Comparison of ENCODE assay signal across 2 cellular contexts in the genomic region with DNA sequence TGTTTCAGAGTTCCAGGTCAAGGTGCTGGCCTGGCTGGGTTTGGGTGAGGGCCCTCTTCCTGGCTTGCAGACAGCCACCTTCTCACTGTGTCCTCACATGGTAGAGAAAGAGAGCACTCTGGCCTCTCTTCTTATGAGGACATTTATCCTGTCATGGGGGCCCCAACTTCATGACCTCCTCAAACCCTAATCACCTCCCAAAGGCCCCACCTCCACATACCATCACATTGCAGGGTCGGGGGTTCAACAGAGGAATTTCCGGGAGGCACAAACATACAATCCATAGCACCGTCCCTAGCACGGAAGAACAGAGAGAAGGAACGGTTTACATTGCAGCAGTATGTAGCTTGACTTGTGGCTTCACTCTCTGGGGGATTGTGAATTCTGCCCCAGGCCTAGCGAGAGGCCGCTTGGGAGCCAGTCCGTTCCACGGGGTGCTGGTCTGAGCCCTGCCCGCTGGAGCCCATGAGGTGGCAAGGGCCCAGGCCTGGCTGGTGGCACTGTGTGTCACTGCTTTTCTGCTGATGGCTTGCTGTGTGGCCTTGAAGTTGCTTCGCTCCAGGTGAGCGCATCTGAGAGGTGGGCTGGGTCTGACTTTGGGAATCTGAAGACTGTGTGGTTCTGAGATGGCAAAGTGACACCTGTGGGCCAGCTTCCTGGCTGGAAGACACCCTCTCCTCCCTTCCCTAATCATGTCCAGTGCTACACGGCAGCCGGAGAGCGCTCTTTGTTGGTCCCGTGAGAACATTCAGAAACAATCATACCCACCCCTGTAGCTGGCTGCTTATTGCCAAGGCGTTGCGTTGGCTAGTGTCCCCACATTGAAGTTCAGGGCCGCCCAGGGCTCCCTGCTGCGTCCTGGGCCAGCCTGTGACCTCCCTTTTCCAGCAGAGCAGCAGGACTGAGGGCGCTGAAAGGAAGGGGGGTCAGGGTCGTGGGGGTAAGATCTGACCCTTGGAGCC.
A peak's percentile ranks its signal among the peaks of the same experiment; 100 is the strongest.
TF ChIP-seq lines count a peak whose summit lies in the region.

No MANE protein-coding gene starts in this region.

TF ChIP-seq in GM23338, 12 proteins besides CTCF, POLR2A, EP300 and RAD21 (continued from another document):
- TF ChIP-seq NANOG (IDR thresholded peaks at IDR 0.05; ENCODE audit: borderline replicate concordance) (no peak), STAT1 (IDR thresholded peaks at IDR 0.05; ENCODE audit: unreplicated experiment) (no peak), CREB1 (CRISPR knock-in tag; IDR thresholded peaks at IDR 0.05; ENCODE audit: low read depth) (no peak), JUNB (IDR thresholded peaks at IDR 0.05; ENCODE audit: unreplicated experiment) (no peak), POLR2AphosphoS5 (IDR thresholded peaks at IDR 0.05; ENCODE audit: low read depth) (no peak), EZH2 (IDR thresholded peaks at IDR 0.05; ENCODE audit: low read depth, unreplicated experiment) (no peak)
- TF ChIP-seq, protein P1, sequence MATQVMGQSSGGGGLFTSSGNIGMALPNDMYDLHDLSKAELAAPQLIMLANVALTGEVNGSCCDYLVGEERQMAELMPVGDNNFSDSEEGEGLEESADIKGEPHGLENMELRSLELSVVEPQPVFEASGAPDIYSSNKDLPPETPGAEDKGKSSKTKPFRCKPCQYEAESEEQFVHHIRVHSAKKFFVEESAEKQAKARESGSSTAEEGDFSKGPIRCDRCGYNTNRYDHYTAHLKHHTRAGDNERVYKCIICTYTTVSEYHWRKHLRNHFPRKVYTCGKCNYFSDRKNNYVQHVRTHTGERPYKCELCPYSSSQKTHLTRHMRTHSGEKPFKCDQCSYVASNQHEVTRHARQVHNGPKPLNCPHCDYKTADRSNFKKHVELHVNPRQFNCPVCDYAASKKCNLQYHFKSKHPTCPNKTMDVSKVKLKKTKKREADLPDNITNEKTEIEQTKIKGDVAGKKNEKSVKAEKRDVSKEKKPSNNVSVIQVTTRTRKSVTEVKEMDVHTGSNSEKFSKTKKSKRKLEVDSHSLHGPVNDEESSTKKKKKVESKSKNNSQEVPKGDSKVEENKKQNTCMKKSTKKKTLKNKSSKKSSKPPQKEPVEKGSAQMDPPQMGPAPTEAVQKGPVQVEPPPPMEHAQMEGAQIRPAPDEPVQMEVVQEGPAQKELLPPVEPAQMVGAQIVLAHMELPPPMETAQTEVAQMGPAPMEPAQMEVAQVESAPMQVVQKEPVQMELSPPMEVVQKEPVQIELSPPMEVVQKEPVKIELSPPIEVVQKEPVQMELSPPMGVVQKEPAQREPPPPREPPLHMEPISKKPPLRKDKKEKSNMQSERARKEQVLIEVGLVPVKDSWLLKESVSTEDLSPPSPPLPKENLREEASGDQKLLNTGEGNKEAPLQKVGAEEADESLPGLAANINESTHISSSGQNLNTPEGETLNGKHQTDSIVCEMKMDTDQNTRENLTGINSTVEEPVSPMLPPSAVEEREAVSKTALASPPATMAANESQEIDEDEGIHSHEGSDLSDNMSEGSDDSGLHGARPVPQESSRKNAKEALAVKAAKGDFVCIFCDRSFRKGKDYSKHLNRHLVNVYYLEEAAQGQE (IDR thresholded peaks at IDR 0.05; ENCODE audit: unreplicated experiment) = no peak
- TF ChIP-seq, protein P2, sequence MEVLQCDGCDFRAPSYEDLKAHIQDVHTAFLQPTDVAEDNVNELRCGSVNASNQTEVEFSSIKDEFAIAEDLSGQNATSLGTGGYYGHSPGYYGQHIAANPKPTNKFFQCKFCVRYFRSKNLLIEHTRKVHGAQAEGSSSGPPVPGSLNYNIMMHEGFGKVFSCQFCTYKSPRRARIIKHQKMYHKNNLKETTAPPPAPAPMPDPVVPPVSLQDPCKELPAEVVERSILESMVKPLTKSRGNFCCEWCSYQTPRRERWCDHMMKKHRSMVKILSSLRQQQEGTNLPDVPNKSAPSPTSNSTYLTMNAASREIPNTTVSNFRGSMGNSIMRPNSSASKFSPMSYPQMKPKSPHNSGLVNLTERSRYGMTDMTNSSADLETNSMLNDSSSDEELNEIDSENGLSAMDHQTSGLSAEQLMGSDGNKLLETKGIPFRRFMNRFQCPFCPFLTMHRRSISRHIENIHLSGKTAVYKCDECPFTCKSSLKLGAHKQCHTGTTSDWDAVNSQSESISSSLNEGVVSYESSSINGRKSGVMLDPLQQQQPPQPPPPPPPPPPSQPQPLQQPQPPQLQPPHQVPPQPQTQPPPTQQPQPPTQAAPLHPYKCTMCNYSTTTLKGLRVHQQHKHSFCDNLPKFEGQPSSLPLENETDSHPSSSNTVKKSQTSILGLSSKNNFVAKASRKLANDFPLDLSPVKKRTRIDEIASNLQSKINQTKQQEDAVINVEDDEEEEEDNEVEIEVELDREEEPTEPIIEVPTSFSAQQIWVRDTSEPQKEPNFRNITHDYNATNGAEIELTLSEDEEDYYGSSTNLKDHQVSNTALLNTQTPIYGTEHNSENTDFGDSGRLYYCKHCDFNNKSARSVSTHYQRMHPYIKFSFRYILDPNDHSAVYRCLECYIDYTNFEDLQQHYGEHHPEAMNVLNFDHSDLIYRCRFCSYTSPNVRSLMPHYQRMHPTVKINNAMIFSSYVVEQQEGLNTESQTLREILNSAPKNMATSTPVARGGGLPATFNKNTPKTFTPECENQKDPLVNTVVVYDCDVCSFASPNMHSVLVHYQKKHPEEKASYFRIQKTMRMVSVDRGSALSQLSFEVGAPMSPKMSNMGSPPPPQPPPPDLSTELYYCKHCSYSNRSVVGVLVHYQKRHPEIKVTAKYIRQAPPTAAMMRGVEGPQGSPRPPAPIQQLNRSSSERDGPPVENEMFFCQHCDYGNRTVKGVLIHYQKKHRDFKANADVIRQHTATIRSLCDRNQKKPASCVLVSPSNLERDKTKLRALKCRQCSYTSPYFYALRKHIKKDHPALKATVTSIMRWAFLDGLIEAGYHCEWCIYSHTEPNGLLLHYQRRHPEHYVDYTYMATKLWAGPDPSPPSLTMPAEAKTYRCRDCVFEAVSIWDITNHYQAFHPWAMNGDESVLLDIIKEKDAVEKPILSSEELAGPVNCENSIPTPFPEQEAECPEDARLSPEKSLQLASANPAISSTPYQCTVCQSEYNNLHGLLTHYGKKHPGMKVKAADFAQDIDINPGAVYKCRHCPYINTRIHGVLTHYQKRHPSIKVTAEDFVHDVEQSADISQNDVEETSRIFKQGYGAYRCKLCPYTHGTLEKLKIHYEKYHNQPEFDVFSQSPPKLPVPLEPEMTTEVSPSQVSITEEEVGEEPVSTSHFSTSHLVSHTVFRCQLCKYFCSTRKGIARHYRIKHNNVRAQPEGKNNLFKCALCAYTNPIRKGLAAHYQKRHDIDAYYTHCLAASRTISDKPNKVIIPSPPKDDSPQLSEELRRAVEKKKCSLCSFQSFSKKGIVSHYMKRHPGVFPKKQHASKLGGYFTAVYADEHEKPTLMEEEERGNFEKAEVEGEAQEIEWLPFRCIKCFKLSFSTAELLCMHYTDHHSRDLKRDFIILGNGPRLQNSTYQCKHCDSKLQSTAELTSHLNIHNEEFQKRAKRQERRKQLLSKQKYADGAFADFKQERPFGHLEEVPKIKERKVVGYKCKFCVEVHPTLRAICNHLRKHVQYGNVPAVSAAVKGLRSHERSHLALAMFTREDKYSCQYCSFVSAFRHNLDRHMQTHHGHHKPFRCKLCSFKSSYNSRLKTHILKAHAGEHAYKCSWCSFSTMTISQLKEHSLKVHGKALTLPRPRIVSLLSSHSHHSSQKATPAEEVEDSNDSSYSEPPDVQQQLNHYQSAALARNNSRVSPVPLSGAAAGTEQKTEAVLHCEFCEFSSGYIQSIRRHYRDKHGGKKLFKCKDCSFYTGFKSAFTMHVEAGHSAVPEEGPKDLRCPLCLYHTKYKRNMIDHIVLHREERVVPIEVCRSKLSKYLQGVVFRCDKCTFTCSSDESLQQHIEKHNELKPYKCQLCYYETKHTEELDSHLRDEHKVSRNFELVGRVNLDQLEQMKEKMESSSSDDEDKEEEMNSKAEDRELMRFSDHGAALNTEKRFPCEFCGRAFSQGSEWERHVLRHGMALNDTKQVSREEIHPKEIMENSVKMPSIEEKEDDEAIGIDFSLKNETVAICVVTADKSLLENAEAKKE (CRISPR knock-in tag; IDR thresholded peaks at IDR 0.05) = no peak

TF ChIP-seq in liver, 16 proteins besides CTCF, POLR2A, EP300 and RAD21 (continued from another document):
- TF ChIP-seq, protein P3, sequence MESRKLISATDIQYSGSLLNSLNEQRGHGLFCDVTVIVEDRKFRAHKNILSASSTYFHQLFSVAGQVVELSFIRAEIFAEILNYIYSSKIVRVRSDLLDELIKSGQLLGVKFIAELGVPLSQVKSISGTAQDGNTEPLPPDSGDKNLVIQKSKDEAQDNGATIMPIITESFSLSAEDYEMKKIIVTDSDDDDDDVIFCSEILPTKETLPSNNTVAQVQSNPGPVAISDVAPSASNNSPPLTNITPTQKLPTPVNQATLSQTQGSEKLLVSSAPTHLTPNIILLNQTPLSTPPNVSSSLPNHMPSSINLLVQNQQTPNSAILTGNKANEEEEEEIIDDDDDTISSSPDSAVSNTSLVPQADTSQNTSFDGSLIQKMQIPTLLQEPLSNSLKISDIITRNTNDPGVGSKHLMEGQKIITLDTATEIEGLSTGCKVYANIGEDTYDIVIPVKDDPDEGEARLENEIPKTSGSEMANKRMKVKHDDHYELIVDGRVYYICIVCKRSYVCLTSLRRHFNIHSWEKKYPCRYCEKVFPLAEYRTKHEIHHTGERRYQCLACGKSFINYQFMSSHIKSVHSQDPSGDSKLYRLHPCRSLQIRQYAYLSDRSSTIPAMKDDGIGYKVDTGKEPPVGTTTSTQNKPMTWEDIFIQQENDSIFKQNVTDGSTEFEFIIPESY (IDR thresholded peaks at IDR 0.05) = no peak
- TF ChIP-seq RXRA (IDR thresholded peaks at IDR 0.05) (peak in 1 of 2 donors; percentile 65), NR2F2 (IDR thresholded peaks at IDR 0.05) (peak; percentile 80), FOXA2 (IDR thresholded peaks at IDR 0.05) (no peak), YY1 (IDR thresholded peaks at IDR 0.05) (no peak), EGR1 (IDR thresholded peaks at IDR 0.05; ENCODE audit: low read depth in 2 of 2) (no peak), HNF4G (IDR thresholded peaks at IDR 0.05) (no peak), HNF4A (conservative IDR thresholded peaks at IDR 0.05) (peak in 1 of 2 donors; percentile 38), TAF1 (conservative IDR thresholded peaks at IDR 0.05) (no peak), SP1 (IDR thresholded peaks at IDR 0.05) (peak; percentile 29)
- TF ChIP-seq, protein P1 (IDR thresholded peaks at IDR 0.05) = no peak
- TF ChIP-seq, protein P4, sequence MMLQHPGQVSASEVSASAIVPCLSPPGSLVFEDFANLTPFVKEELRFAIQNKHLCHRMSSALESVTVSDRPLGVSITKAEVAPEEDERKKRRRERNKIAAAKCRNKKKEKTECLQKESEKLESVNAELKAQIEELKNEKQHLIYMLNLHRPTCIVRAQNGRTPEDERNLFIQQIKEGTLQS (IDR thresholded peaks at IDR 0.05) = no peak
